ENCODE assay signal across 8 cellular contexts in genomic region chr20:33415948-33416347, GRCh38. TPM values are rescaled to one million over a fixed set of nuclear protein-coding genes. Genes with fewer than 3 reads are reported as not detected.
DNase-seq lines count a peak whose midpoint lies in the region; ATAC-seq, FAIRE-seq and TF ChIP-seq lines count a peak whose summit lies in the region.

No MANE protein-coding gene starts in this region.

- peak; percentile 57 for TF ChIP-seq CTCF in DOHH2 (IDR thresholded peaks at IDR 0.05; ENCODE audit: low read depth, low read length, poor library complexity, severe bottlenecking)
- peak; percentile 79 for TF ChIP-seq CTCF in LNCaP clone FGC (IDR thresholded peaks at IDR 0.05; ENCODE audit: control insufficient read depth, extremely low read depth, insufficient read depth)
- TF ChIP-seq CTCF in GM12878 (IDR thresholded peaks at IDR 0.05 in 2 of 3, conservative IDR thresholded peaks at IDR 0.05 in 1 of 3; ENCODE audit: control insufficient read depth in 2 of 3, extremely low read depth in 1 of 3, insufficient read depth in 1 of 3, low read depth in 3 of 3, low read length in 3 of 3): peak; percentile 24 to 44 (median 26); a peak in 4 of 6 replicates

- H3K4me3 ChIP-seq in DOHH2 (ENCODE audit: low read length) (no peak overlapping the region), LNCaP clone FGC (ENCODE audit: low read depth, low read length) (no peak overlapping the region), GM12878 (no peak overlapping the region)

- H4K20me1 ChIP-seq in DOHH2 (ENCODE audit: control insufficient read depth, insufficient read depth, low read depth, low read length): no peaks in the 10 kb centered on the region
- H4K20me1 ChIP-seq in GM12878 (ENCODE audit: control insufficient read depth, insufficient read depth): no peaks in the 10 kb centered on the region

- peak; percentile 36 for DNase-seq in LNCaP clone FGC (ENCODE audit: low read depth)
- DNase-seq in GM12878 (ENCODE audit: low read depth, low spot score): no peak
- DNase-seq in left colon: no peak
- DNase-seq in DMS79 (lab: John Stamatoyannopoulos, UW): no peak
- no peak for DNase-seq in RCC 7860 (ENCODE audit: low spot score)

- H3K27ac ChIP-seq in DOHH2 (ENCODE audit: low read depth, low read length): no peak overlapping the region
- H3K27ac ChIP-seq in GM12878 (ENCODE audit: control insufficient read depth, insufficient read depth): no peak overlapping the region

- H3K79me2 ChIP-seq in DOHH2 (ENCODE audit: control insufficient read depth, low read length) (no peaks in the 10 kb centered on the region), GM12878 (ENCODE audit: control insufficient read depth, insufficient read depth, low read length) (no peaks in the 10 kb centered on the region)

- peaks cover 5% of the 10 kb centered on the region; the same call in 1 of the 2 replicates for H3F3A ChIP-seq in DOHH2 (ENCODE audit: control insufficient read depth, insufficient read depth)

- H3K36me3 ChIP-seq in DOHH2 (ENCODE audit: control insufficient read depth, low read length) (0 out of 2 replicates have a peak, but pooled peaks cover 3% of the 10 kb centered on the region), GM12878 (ENCODE audit: control insufficient read depth in 2 of 2, insufficient read depth in 2 of 2, low read length in 1 of 2) (no peaks in the 10 kb centered on the region)

- no peaks in the 10 kb centered on the region for H3K9me2 ChIP-seq in DOHH2 (replicated peaks; ENCODE audit: control insufficient read depth, low read length)

- intact Hi-C loops in GM12878 (cut with micrococcal nuclease; ENCODE audit: unreplicated experiment) (no loop called here), left colon (cut with DNase I, micrococcal nuclease) (no loop called here)

- ATAC-seq in GM12878 (peak; percentile 49), left colon (peak; percentile 49), GM19455 (IDR thresholded peaks at IDR 0.05; ENCODE audit: unreplicated experiment) (no peak), GM19452 (IDR thresholded peaks at IDR 0.05; ENCODE audit: unreplicated experiment) (no peak)

- H3K4me2 ChIP-seq in DOHH2 (ENCODE audit: low read length) (no peak overlapping the region), GM12878 (ENCODE audit: control insufficient read depth, insufficient read depth) (no peak overlapping the region)

- BruUV-seq in GM12878 (replicated peaks; lab: Mats Ljungman, UMichigan): no TSS peak

- no peaks in the 10 kb centered on the region for H3K9me3 ChIP-seq in DOHH2 (ENCODE audit: control insufficient read depth, insufficient read depth, low read length)
- no peaks in the 10 kb centered on the region for H3K9me3 ChIP-seq in GM12878 (replicated peaks; ENCODE audit: control insufficient read depth, insufficient read depth, low read length)

- H3K4me1 ChIP-seq in DOHH2 (ENCODE audit: control insufficient read depth, low read length): peaks cover 6% of the 10 kb centered on the region; the same call in 1 of the 2 replicates
- H3K4me1 ChIP-seq in GM12878 (ENCODE audit: control insufficient read depth, insufficient read depth, low read length): no peaks in the 10 kb centered on the region

- peak; percentile 46 for TF ChIP-seq RAD21 in GM12878 (IDR thresholded peaks at IDR 0.05; ENCODE audit: insufficient read depth, low read depth, low read length)

- no peak for TF ChIP-seq POLR2A in GM12878 (IDR thresholded peaks at IDR 0.05; ENCODE audit: low read depth, low read length)

- H2AFZ ChIP-seq in GM12878 (ENCODE audit: control insufficient read depth, low read depth, low read length): no peak overlapping the region

- in situ Hi-C loops in GM12878 (cut with MboI): no loop called here

- FAIRE-seq in GM12878 (lab: Jason Lieb, UNC) (no peak), RCC 7860 (lab: Jason Lieb, UNC) (no peak)

- RAD21 ChIA-PET in GM12878 (lab: Charles Lee; ENCODE audit: unreplicated experiment): no interaction called here

- SMC1A ChIA-PET in GM12878 (lab: Charles Lee; ENCODE audit: uncharacterized antibody, unreplicated experiment): interaction anchor here (0.6 kb wide), 1 partner anchor 28 kb away, joined by 3 read pairs; no protein-coding TSS in a partner anchor

- CTCF ChIA-PET in GM12878 (lab: Yijun Ruan, JAX): interaction anchor here (0.6 to 0.9 kb wide), 2 partner anchors 252 to 833 kb away, joined by 3 to 5 read pairs; no protein-coding TSS in a partner anchor

- POLR2A ChIA-PET in GM12878 (lab: Charles Lee): no interaction called here

- WGBS in GM12878 (ENCODE audit: insufficient coverage, insufficient replicate concordance, low lambda C conversion rate, missing lambda C conversion rate): 62% methylated on average over 8 of the region's 8 CpGs

- no peak overlapping the region for H3K9ac ChIP-seq in GM12878 (ENCODE audit: control insufficient read depth, insufficient read depth, low read length)

- no peaks in the 10 kb centered on the region for H3K27me3 ChIP-seq in DOHH2 (ENCODE audit: control insufficient read depth, low read length)
- no peaks in the 10 kb centered on the region for H3K27me3 ChIP-seq in GM12878 (replicated peaks in 1 of 2; ENCODE audit: control insufficient read depth in 2 of 2, insufficient read depth in 2 of 2, low read length in 1 of 2)

- TF ChIP-seq EP300 in GM12878 (IDR thresholded peaks at IDR 0.05; ENCODE audit: borderline replicate concordance in 1 of 2, control insufficient read depth in 1 of 2, low read depth in 2 of 2, low read length in 2 of 2): no peak

TF ChIP-seq in GM12878, 131 proteins besides CTCF, POLR2A, EP300 and RAD21 (continues in another document):
- TF ChIP-seq WRNIP1 (IDR thresholded peaks at IDR 0.05; ENCODE audit: borderline replicate concordance, low read depth, low read length) (no peak), ZBTB11 (CRISPR knock-in tag; IDR thresholded peaks at IDR 0.05) (no peak)

RNA-seq across cellular contexts. Expression of gene CDK5RAP1, which starts 14.6 kb away (rescaled TPM):
- total RNA-seq in GM12878 (2013; cell fraction: nucleolus; rRNA removed): 30.0 and 35.6 TPM in 2 replicates
- total RNA-seq in GM12878 (2014; rRNA removed): 29.3 and 36.0 TPM in 2 replicates
- total RNA-seq in GM12878 (2014; rRNA removed; fragmentation: Illumina TruSeq; extraction: Trizol): 34.2 and 38.5 TPM in 2 replicates
- 35.2 and 38.2 TPM in 2 replicates for total RNA-seq in GM12878 (2021)
- polyA plus RNA-seq in GM12878 (2011; ENCODE audit: low read depth): 20.4 TPM
- 30.9 and 36.1 TPM in 2 replicates for polyA plus RNA-seq in GM12878 (2011; rRNA removed)
- 41.4 and 47.5 TPM in 2 replicates for polyA plus RNA-seq in GM12878 (2011; cell fraction: cytosol; rRNA removed)
- polyA plus RNA-seq in GM12878 (2011; cell fraction: nucleus; rRNA removed): 46.7 and 53.7 TPM in 2 replicates
- polyA plus RNA-seq in GM12878 (2012): 22.6 and 22.9 TPM in 2 replicates
- polyA plus RNA-seq in GM12878 (2014; fragmentation: Illumina TruSeq; extraction: Trizol): 39.1 and 48.6 TPM in 2 replicates
- polyA plus RNA-seq in GM12878 (2014; fragmentation: Nextera tagmentation; extraction: Ambion mirVana): 10 to 100 TPM; 61.2 to 67.6 TPM
- 30.4 and 31.2 TPM in 2 replicates for polyA plus RNA-seq in GM12878 (2014; rRNA removed)
- 10 to 100 TPM; 53.2 to 55.0 TPM for polyA plus RNA-seq in GM12878 (2016; fragmentation: Nextera tagmentation; extraction: Ambion mirVana)
- 45.6 and 53.9 TPM in 2 replicates for polyA minus RNA-seq in GM12878 (2011; rRNA and poly(A)+ RNA removed)
- 11.6 and 14.2 TPM in 2 replicates for polyA minus RNA-seq in GM12878 (2011; cell fraction: cytosol; rRNA and poly(A)+ RNA removed)
- 14.4 and 27.3 TPM in 2 replicates for polyA minus RNA-seq in GM12878 (2011; cell fraction: nucleus; rRNA and poly(A)+ RNA removed)
- 10 to 100 TPM; 16.6 to 27.4 TPM for total RNA-seq in left colon

RNA-seq across cellular contexts. Expression of gene SNTA1, which starts 27.6 kb away (rescaled TPM):
- 0.15 and 0.39 TPM in 2 replicates for total RNA-seq in GM12878 (2013; cell fraction: nucleolus; rRNA removed)
- total RNA-seq in GM12878 (2014; rRNA removed) (4.1 and 5.1 TPM in 2 replicates), GM12878 (2014; rRNA removed; fragmentation: Illumina TruSeq; extraction: Trizol) (1.8 and 1.9 TPM in 2 replicates), GM12878 (2021) (3.4 and 3.9 TPM in 2 replicates), left colon (1 to 10 TPM; 4.0 to 8.3 TPM)
- 1.00 TPM for polyA plus RNA-seq in GM12878 (2011; ENCODE audit: low read depth)
- polyA plus RNA-seq in GM12878 (2011; rRNA removed) (0.26 and 0.48 TPM in 2 replicates), GM12878 (2014; fragmentation: Illumina TruSeq; extraction: Trizol) (0.51 and 1.7 TPM in 2 replicates), GM12878 (2014; fragmentation: Nextera tagmentation; extraction: Ambion mirVana) (under 1 TPM; 0.26 to 0.35 TPM), GM12878 (2014; rRNA removed) (3.7 and 4.0 TPM in 2 replicates), GM12878 (2016; fragmentation: Nextera tagmentation; extraction: Ambion mirVana) (1 to 10 TPM in 1 of 2 experiments, under 1 TPM in 1; 0.42 to 3.7 TPM)
- polyA plus RNA-seq in GM12878 (2011; cell fraction: cytosol; rRNA removed): 0.75 and 1.1 TPM in 2 replicates
- 0.37 and 0.48 TPM in 2 replicates for polyA plus RNA-seq in GM12878 (2011; cell fraction: nucleus; rRNA removed)
- 2.0 and 2.1 TPM in 2 replicates for polyA plus RNA-seq in GM12878 (2012)
- polyA minus RNA-seq in GM12878 (2011; rRNA and poly(A)+ RNA removed): 0.51 and 0.72 TPM in 2 replicates
- polyA minus RNA-seq in GM12878 (2011; cell fraction: cytosol; rRNA and poly(A)+ RNA removed): 0.83 TPM in 1 of 2 replicates, not detected in the other
- not detected in 2 replicates for polyA minus RNA-seq in GM12878 (2011; cell fraction: nucleus; rRNA and poly(A)+ RNA removed)

Comparison
In these comparisons a context has a peak if more than half of its experiments do, and no peak if none do; other contexts are left out.
1. CTCF ChIP-seq: peak in every context shown above with its lines; median percentile 79 in LNCaP clone FGC; 57 in DOHH2; 26 in GM12878.
2. ATAC-seq: peak in GM12878 (single experiment) and left colon (single experiment); none in GM19455 (single experiment) and GM19452 (single experiment).